ENCODE assay signal across 8 cellular contexts in the genomic region with DNA sequence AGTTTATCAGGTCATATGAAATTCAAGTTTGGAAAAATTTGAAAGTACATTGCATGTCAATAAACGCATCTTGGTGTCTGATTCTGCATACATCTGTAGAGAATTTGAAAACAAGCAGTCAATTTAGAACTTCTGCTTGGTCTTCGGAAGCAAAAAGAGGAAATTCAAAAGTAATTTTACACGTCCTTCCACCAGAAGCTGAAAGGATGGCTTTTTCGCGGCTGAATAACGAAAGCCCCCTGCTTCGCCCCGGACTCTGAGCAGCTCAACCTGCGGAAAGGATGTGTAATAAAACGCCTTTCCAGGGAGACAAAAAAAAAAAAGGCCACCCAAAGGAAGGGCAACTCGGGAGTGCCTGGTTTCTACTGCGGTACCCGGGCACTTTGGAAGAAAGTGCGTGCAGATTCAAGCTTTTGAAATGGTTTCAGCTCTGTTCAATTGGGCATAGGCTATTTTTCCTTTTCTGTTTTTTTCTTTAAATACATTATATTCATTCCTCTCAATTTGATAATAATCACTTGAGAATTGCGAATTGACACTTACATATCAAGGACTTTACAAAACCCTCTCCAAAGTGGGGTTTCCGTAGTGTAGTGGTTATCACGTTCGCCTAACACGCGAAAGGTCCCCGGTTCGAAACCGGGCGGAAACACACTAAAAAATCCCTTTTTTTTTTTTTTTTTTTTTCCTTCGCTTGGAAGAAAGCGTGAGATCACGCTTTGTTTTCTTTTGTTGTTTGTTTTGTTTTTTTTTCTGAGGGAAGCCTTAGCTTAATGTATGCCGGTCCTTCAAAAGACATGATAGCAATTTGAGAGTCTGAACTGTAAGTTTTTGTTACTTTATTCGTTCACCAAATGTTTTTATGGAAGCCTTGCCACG.
DNase-seq lines count a peak whose midpoint lies in the region; ATAC-seq lines count a peak whose summit lies in the region.

No MANE protein-coding gene starts in this region.

- ATAC-seq in HG03432 (IDR thresholded peaks at IDR 0.05; ENCODE audit: unreplicated experiment) (peak; percentile 12), HG02852 (IDR thresholded peaks at IDR 0.05; ENCODE audit: unreplicated experiment) (no peak)

- peaks cover 35% of the 10 kb centered on the region for H3K36me3 Mint-ChIP-seq in dendritic cell treated with granulocyte-macrophage colony-stimulating factor and Interleukin-4, amounts not matched to agents 40 ng/mL and 50 ng/mL, for 4 days (ENCODE audit: low read depth)

- intact Hi-C loops in dendritic cell treated with granulocyte-macrophage colony-stimulating factor and Interleukin-4, amounts not matched to agents 40 ng/mL and 50 ng/mL, for 4 days (cut with micrococcal nuclease) = loop anchor here (2.0 to 5.0 kb wide), 2 partner anchors 409 to 585 kb away; a partner anchor contains a TSS

- H3K27me3 Mint-ChIP-seq in dendritic cell treated with granulocyte-macrophage colony-stimulating factor and Interleukin-4, amounts not matched to agents 40 ng/mL and 50 ng/mL, for 4 days = no peaks in the 10 kb centered on the region

- peak overlapping the region; percentile 93 for H3K4me3 Mint-ChIP-seq in dendritic cell treated with granulocyte-macrophage colony-stimulating factor and Interleukin-4, amounts not matched to agents 40 ng/mL and 50 ng/mL, for 4 days

- H3K27ac Mint-ChIP-seq in dendritic cell treated with granulocyte-macrophage colony-stimulating factor and Interleukin-4, amounts not matched to agents 40 ng/mL and 50 ng/mL, for 4 days = peak overlapping the region; percentile 99

- peaks cover 10% of the 10 kb centered on the region for H3K4me1 Mint-ChIP-seq in dendritic cell treated with granulocyte-macrophage colony-stimulating factor and Interleukin-4, amounts not matched to agents 40 ng/mL and 50 ng/mL, for 4 days (ENCODE audit: low read depth)

- H3K9me3 Mint-ChIP-seq in dendritic cell treated with granulocyte-macrophage colony-stimulating factor and Interleukin-4, amounts not matched to agents 40 ng/mL and 50 ng/mL, for 4 days = no peaks in the 10 kb centered on the region

- peak; percentile 89 for DNase-seq in DMS153 treated with DMSO at 0.1 percent for 48 hours (lab: John Stamatoyannopoulos, UW; ENCODE audit: unreplicated experiment)
- DNase-seq in NCI-H524 treated with DMSO at 0.1 percent for 48 hours (lab: John Stamatoyannopoulos, UW) = peak; percentile 78
- peak; percentile 59 to 69 for DNase-seq in activated CD4-positive, alpha-beta T cell treated with anti-CD3 and anti-CD28 coated beads for 4 hours
- peak; percentile 94 for DNase-seq in left kidney (ENCODE audit: low read depth, low spot score)
- DNase-seq in stimulated activated CD4-positive, alpha-beta T cell treated with anti-CD3 and anti-CD28 coated beads, Interleukin-2, amount 100 ng/mL, for 48 hours = peak; percentile 66
